18 cellular contexts compared by ENCODE assay signal in the genomic region with DNA sequence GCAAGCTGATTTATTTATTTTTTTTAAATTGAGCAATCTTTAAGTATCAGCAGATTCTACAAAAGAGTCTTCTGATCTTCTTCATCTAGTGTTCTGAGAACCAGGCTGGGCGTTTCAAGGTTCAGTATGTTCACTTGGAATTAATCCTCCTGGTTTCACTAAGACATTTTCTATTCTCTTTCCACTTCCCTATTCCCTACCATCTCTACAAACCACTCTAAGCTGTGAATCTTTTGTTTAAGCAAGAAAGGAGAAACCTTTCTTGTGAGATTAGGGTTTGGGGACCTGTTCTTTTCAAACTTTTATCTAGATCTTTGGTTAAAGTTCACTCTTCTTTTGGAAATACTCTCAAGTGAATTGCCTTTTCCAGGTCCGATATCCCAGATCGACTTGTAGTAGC.
"Had no signal": no experiment of that assay in that cellular context is flagged by ENCODE, and none has a peak within 500 bp of the region (broad histone marks: within the 10 kb centered on the region; RNA-seq: fewer than 3 reads in every experiment).

No MANE protein-coding gene starts in this region.

- H3K27me3 ChIP-seq: esophagus muscularis mucosa, tibial artery, vagina had no signal

- H3K4me3 Mint-ChIP-seq: activated CD8-positive, alpha-beta T cell treated with anti-CD3 and anti-CD28 coated beads, Interleukin-2, amount 10 ng/mL, durations not matched to agents 7 days and 5 days; activated naive CD8-positive, alpha-beta T cell; nephron had no signal

- H3K36me3 ChIP-seq: prostate gland, vagina had no signal

- H3K27me3 Mint-ChIP-seq: activated naive CD8-positive, alpha-beta T cell had no signal

- H3K4me3 ChIP-seq: esophagus muscularis mucosa, prostate gland, skin epidermis, tibial artery, vagina had no signal

- H3K9me3 ChIP-seq: prostate gland, tibial artery had no signal

- DNase-seq: activated CD4-positive, alpha-beta T cell treated with anti-CD3 and anti-CD28 coated beads for 4 hours; activated CD8-positive, alpha-beta memory T cell treated with anti-CD3 and anti-CD28 coated beads, Interleukin-2, amount 50 U/mL, for 48 hours; activated CD8-positive, alpha-beta T cell treated with anti-CD3 and anti-CD28 coated beads, Interleukin-2, amount 10 ng/mL, durations not matched to agents 7 days and 5 days; activated gamma-delta T cell treated with Interleukin-2 at 50 U/mL for 16 hours; amniotic stem cell; left ventricle myocardium superior; right cardiac atrium; stimulated activated CD4-positive, alpha-beta T cell treated with anti-CD3 and anti-CD28 coated beads, Interleukin-15, amount 100 ng/mL, for 24 hours; stimulated activated CD4-positive, alpha-beta T cell treated with anti-CD3 and anti-CD28 coated beads, Interleukin-4, amount 100 ng/mL, for 1 hour; stimulated activated naive CD4-positive, alpha-beta T cell; tibial artery; WERI-Rb-1 had no signal

- H3K4me1 ChIP-seq: esophagus muscularis mucosa, prostate gland, tibial artery had no signal

- ATAC-seq: activated CD8-positive, alpha-beta T cell treated with anti-CD3 and anti-CD28 coated beads, Interleukin-2, amount 10 ng/mL, durations not matched to agents 7 days and 5 days; left ventricle myocardium superior; right cardiac atrium had no signal

- H3K27ac ChIP-seq: esophagus muscularis mucosa, prostate gland, skin epidermis, tibial artery, vagina, WERI-Rb-1 had no signal

- H3K27ac Mint-ChIP-seq: activated CD8-positive, alpha-beta T cell treated with anti-CD3 and anti-CD28 coated beads, Interleukin-2, amount 10 ng/mL, durations not matched to agents 7 days and 5 days; activated naive CD8-positive, alpha-beta T cell; nephron had no signal
